In genomic region chr20:50931048-50931305, GRCh38 we compare ENCODE assay signal across 8 cellular contexts. TPM values are rescaled to one million over a fixed set of nuclear protein-coding genes. Genes with fewer than 3 reads are reported as not detected.
DNase-seq lines count a peak whose midpoint lies in the region; ATAC-seq and TF ChIP-seq lines count a peak whose summit lies in the region.

No MANE protein-coding gene starts in this region.

- H3K27me3 ChIP-seq in skeletal muscle tissue (ENCODE audit: control insufficient read depth in 3 of 3, insufficient read depth in 3 of 3, low read length in 3 of 3), result no peaks in the 10 kb centered on the region

- in situ Hi-C loops in G401 (cut with HindIII; ENCODE audit: low sequenced_read_pairs), result no loop called here

- CTCF ChIA-PET in AG04449 (lab: Yijun Ruan, JAX), result interaction anchor here (0.7 to 17.0 kb wide), 17 partner anchors 9 to 152 kb away, joined by 3 to 332 read pairs (median 5); partner anchors contain the start of gene BCAS4

- peak; percentile 29 for ATAC-seq in GM19035 (IDR thresholded peaks at IDR 0.05; ENCODE audit: unreplicated experiment)
- peak; percentile 30 for ATAC-seq in HG03354 (IDR thresholded peaks at IDR 0.05; ENCODE audit: poor library complexity, severe bottlenecking, unreplicated experiment)
- peak; percentile 58 for ATAC-seq in left ventricle myocardium superior

- peaks cover 4 to 23% (median 22%) of the 10 kb centered on the region in 3 donors for H3K36me3 ChIP-seq in skeletal muscle tissue (ENCODE audit: control insufficient read depth in 3 of 3, insufficient read depth in 3 of 3, low read length in 3 of 3)

- TF ChIP-seq CTCF in AG04449 (IDR thresholded peaks at IDR 0.05; ENCODE audit: insufficient read depth, low read length, missing control alignments), result no peak

- peak overlapping the region; percentile 79 for H3K4me3 ChIP-seq in AG04449 (ENCODE audit: low read depth, low read length)
- peak overlapping the region; percentile 66 to 78 (median 77) for H3K4me3 ChIP-seq in skeletal muscle tissue (ENCODE audit: low read length in 3 of 3)

- peak overlapping the region; percentile 99 for H3K27ac ChIP-seq in skeletal muscle tissue (ENCODE audit: low read depth, low read length)

- H3K4me1 ChIP-seq in skeletal muscle tissue (ENCODE audit: control insufficient read depth in 3 of 3, insufficient read depth in 3 of 3, low read length in 3 of 3), result peaks cover 16 to 23% (median 23%) of the 10 kb centered on the region in 3 donors

- intact Hi-C loops in left ventricle myocardium superior (cut with micrococcal nuclease), result no loop called here

- peak overlapping the region; percentile 80 to 87 (median 85) for H3K9ac ChIP-seq in skeletal muscle tissue (ENCODE audit: low read depth in 1 of 3, low read length in 3 of 3)

- no peak for DNase-seq in AG04449 (ENCODE audit: low read depth, low spot score)
- DNase-seq in activated gamma-delta T cell (lab: John Stamatoyannopoulos, UW), result peak; percentile 58
- no peak for DNase-seq in left ventricle myocardium superior
- no peak for DNase-seq in NCI-H2196 treated with DMSO at 0.1 percent for 48 hours (lab: John Stamatoyannopoulos, UW; ENCODE audit: unreplicated experiment)
- DNase-seq in G401 (ENCODE audit: low spot score), result no peak

- no peaks in the 10 kb centered on the region for H3K9me3 ChIP-seq in skeletal muscle tissue (ENCODE audit: control insufficient read depth in 3 of 3, low read length in 3 of 3)

- POLR2A ChIA-PET in AG04449 (lab: Yijun Ruan, JAX), result interaction anchor here (0.9 to 3.3 kb wide), 9 partner anchors 8 to 143 kb away, joined by 3 to 18 read pairs (median 6); partner anchors contain the start of genes BCAS4, DPM1 and MOCS3

RNA-seq across cellular contexts. Expression of gene ADNP, which starts 0.3 kb away (rescaled TPM):
- total RNA-seq in left ventricle myocardium superior (34.2 TPM), skeletal muscle tissue (41.8 TPM)
- 11.9 and 16.5 TPM in 2 replicates for total RNA-seq in G401 (2014; rRNA removed; shearing (Covaris generic))

RNA-seq across cellular contexts. Expression of gene DPM1, which starts 27.4 kb away (rescaled TPM):
- total RNA-seq in left ventricle myocardium superior (41.2 TPM), skeletal muscle tissue (40.2 TPM)
- 148 and 156 TPM in 2 replicates for total RNA-seq in G401 (2014; rRNA removed; shearing (Covaris generic))

RNA-seq across cellular contexts. Expression of gene MOCS3, which starts 27.6 kb away (rescaled TPM):
- total RNA-seq in left ventricle myocardium superior, result 3.1 TPM
- total RNA-seq in skeletal muscle tissue, result 6.8 TPM
- total RNA-seq in G401 (2014; rRNA removed; shearing (Covaris generic)), result 14.0 and 15.0 TPM in 2 replicates
